ENCODE assay signal across 12 cellular contexts in genomic region chr12:10719482-10719881, GRCh38. TPM values are rescaled to one million over a fixed set of nuclear protein-coding genes. Genes with fewer than 3 reads are reported as not detected.
DNase-seq lines count a peak whose midpoint lies in the region; ATAC-seq and TF ChIP-seq lines count a peak whose summit lies in the region.
"Had no signal": no experiment of that assay in that cellular context is flagged by ENCODE, and none has a peak within 500 bp of the region (broad histone marks: within the 10 kb centered on the region; RNA-seq: fewer than 3 reads in every experiment).

No MANE protein-coding gene starts in this region.

- DNase-seq in HFFc6: no peak
- no peak for DNase-seq in adipocyte (ENCODE audit: low read depth)
- no peak for DNase-seq in RPMI8226
- DNase-seq in dorsolateral prefrontal cortex: no peak
- DNase-seq in activated T-helper 2 cell treated with anti-CD3 and anti-CD28 coated beads, Interferon-gamma antibody, Interleukin-2, Interleukin-4, amounts not matched to agents 10 μg/mL and 5 μg/mL and 100 μg/mL, durations not matched to agents 14 hours and 24 hours and 36 hours (ENCODE audit: low spot score): no peak
- no peak for DNase-seq in activated naive CD4-positive, alpha-beta T cell treated with anti-CD3 and anti-CD28 coated beads, Interleukin-2, amount 50 U/mL, for 16 hours
- DNase-seq: activated CD4-positive, alpha-beta T cell treated with anti-CD3 and anti-CD28 coated beads for 48 hours; activated naive CD8-positive, alpha-beta T cell treated with anti-CD3 and anti-CD28 coated beads for 36 hours; MM.1S; NCI-H510A treated with DMSO at 0.1 percent for 48 hours had no signal

- peak overlapping the region; percentile 90 for H3K4me3 ChIP-seq in adipocyte (ENCODE audit: low read length)
- H3K4me3 ChIP-seq in gastroesophageal sphincter: no peak overlapping the region
- peak overlapping the region; percentile 29 for H3K4me3 ChIP-seq in skeletal muscle satellite cell (ENCODE audit: low read length)
- H3K4me3 ChIP-seq in dorsolateral prefrontal cortex: peak overlapping the region in 5 of 59 donors; percentile 5 to 83 (median 77)

- 0 out of 2 replicates have a peak overlapping the region, but pooled peaks have one; percentile 61 for H3K27ac Mint-ChIP-seq in HFFc6
- H3K27ac Mint-ChIP-seq in activated T-helper 2 cell treated with anti-CD3 and anti-CD28 coated beads, Interferon-gamma antibody, Interleukin-2, Interleukin-4, amounts not matched to agents 10 μg/mL and 5 μg/mL and 100 μg/mL, durations not matched to agents 14 hours and 24 hours and 36 hours: no peak overlapping the region
- H3K27ac Mint-ChIP-seq: activated naive CD8-positive, alpha-beta T cell treated with anti-CD3 and anti-CD28 coated beads for 36 hours had no signal

- H3K9ac ChIP-seq in adipocyte (ENCODE audit: low read length) (peak overlapping the region; percentile 94), skeletal muscle satellite cell (ENCODE audit: low read depth, low read length) (no peak overlapping the region)

- peaks cover 15% of the 10 kb centered on the region for H3K36me3 ChIP-seq in adipocyte (ENCODE audit: control insufficient read depth, insufficient read depth, low read length, severe bottlenecking)
- H3K36me3 ChIP-seq in gastroesophageal sphincter: peaks cover 0 to 17% of the 10 kb centered on the region in 2 donors
- peaks cover 5% of the 10 kb centered on the region for H3K36me3 ChIP-seq in skeletal muscle satellite cell (ENCODE audit: insufficient read depth, low read length)

- no peak for TF ChIP-seq CTCF in HFFc6 (IDR thresholded peaks at IDR 0.05)
- no peak for TF ChIP-seq CTCF in gastroesophageal sphincter (IDR thresholded peaks at IDR 0.05)
- no peak for TF ChIP-seq CTCF in dorsolateral prefrontal cortex (IDR thresholded peaks at IDR 0.05 in 54 of 56, conservative IDR thresholded peaks at IDR 0.05 in 2 of 56; ENCODE audit: low read depth in 1 of 56, partially characterized antibody in 56 of 56)

- no peak for TF ChIP-seq EP300 in gastroesophageal sphincter (IDR thresholded peaks at IDR 0.05)

- H3K27ac ChIP-seq in gastroesophageal sphincter (peak overlapping the region in 3 of 4 donors; percentile 28 to 99 (median 99)), dorsolateral prefrontal cortex (peak overlapping the region in 3 of 59 donors; percentile 1 to 54 (median 27))

- H3K4me1 ChIP-seq in adipocyte (ENCODE audit: control insufficient read depth, insufficient read depth, low read length): peaks cover 62% of the 10 kb centered on the region
- peaks cover 4 to 69% (median 33%) of the 10 kb centered on the region in 3 donors for H3K4me1 ChIP-seq in gastroesophageal sphincter
- H3K4me1 ChIP-seq in skeletal muscle satellite cell (ENCODE audit: control insufficient read depth, insufficient read depth, low read length): peaks cover 65% of the 10 kb centered on the region

- intact Hi-C loops in dorsolateral prefrontal cortex (cut with DNase I): no loop called here
- intact Hi-C loops in activated T-helper 2 cell treated with anti-CD3 and anti-CD28 coated beads, Interferon-gamma antibody, Interleukin-2, Interleukin-4, amounts not matched to agents 10 μg/mL and 5 μg/mL and 100 μg/mL, durations not matched to agents 14 hours and 24 hours and 36 hours (cut with micrococcal nuclease): no loop called here

- H3K27me3 ChIP-seq in adipocyte (replicated peaks; ENCODE audit: control insufficient read depth, insufficient read depth, low read length) (no peaks in the 10 kb centered on the region), gastroesophageal sphincter (no peaks in the 10 kb centered on the region), skeletal muscle satellite cell (ENCODE audit: control insufficient read depth, insufficient read depth, low read length) (no peaks in the 10 kb centered on the region), dorsolateral prefrontal cortex (peaks cover 0 to 18% (median 0%) of the 10 kb centered on the region in 45 donors)

- H3K4me3 Mint-ChIP-seq in HFFc6: peak overlapping the region; percentile 78
- no peak overlapping the region for H3K4me3 Mint-ChIP-seq in activated T-helper 2 cell treated with anti-CD3 and anti-CD28 coated beads, Interferon-gamma antibody, Interleukin-2, Interleukin-4, amounts not matched to agents 10 μg/mL and 5 μg/mL and 100 μg/mL, durations not matched to agents 14 hours and 24 hours and 36 hours (ENCODE audit: low read depth)

- peaks cover 72% of the 10 kb centered on the region for H3K4me1 Mint-ChIP-seq in HFFc6 (ENCODE audit: low read depth)
- H3K4me1 Mint-ChIP-seq in activated T-helper 2 cell treated with anti-CD3 and anti-CD28 coated beads, Interferon-gamma antibody, Interleukin-2, Interleukin-4, amounts not matched to agents 10 μg/mL and 5 μg/mL and 100 μg/mL, durations not matched to agents 14 hours and 24 hours and 36 hours (ENCODE audit: low read depth): peaks cover 60% of the 10 kb centered on the region

- H3K9me3 ChIP-seq in adipocyte (ENCODE audit: control insufficient read depth, low read length): no peaks in the 10 kb centered on the region
- no peaks in the 10 kb centered on the region for H3K9me3 ChIP-seq in gastroesophageal sphincter
- no peaks in the 10 kb centered on the region for H3K9me3 ChIP-seq in skeletal muscle satellite cell (replicated peaks; ENCODE audit: low read length)

- ATAC-seq in gastroesophageal sphincter: no peak

- peaks cover 8% of the 10 kb centered on the region for H3K27me3 Mint-ChIP-seq in HFFc6 (ENCODE audit: insufficient read depth)
- peaks cover 10% of the 10 kb centered on the region for H3K27me3 Mint-ChIP-seq in activated T-helper 2 cell treated with anti-CD3 and anti-CD28 coated beads, Interferon-gamma antibody, Interleukin-2, Interleukin-4, amounts not matched to agents 10 μg/mL and 5 μg/mL and 100 μg/mL, durations not matched to agents 14 hours and 24 hours and 36 hours (ENCODE audit: low read depth)

- 49 to 76% methylated on average over 4 of the region's 4 CpGs for WGBS in gastroesophageal sphincter (ENCODE audit: low coverage in 1 of 2), 2 donors

- no peaks in the 10 kb centered on the region; the same call in 1 of the 2 replicates for H3K9me3 Mint-ChIP-seq in HFFc6
- H3K9me3 Mint-ChIP-seq in activated T-helper 2 cell treated with anti-CD3 and anti-CD28 coated beads, Interferon-gamma antibody, Interleukin-2, Interleukin-4, amounts not matched to agents 10 μg/mL and 5 μg/mL and 100 μg/mL, durations not matched to agents 14 hours and 24 hours and 36 hours: no peaks in the 10 kb centered on the region
- H3K9me3 Mint-ChIP-seq: activated naive CD8-positive, alpha-beta T cell treated with anti-CD3 and anti-CD28 coated beads for 36 hours had no signal

- TF ChIP-seq POLR2A in gastroesophageal sphincter (IDR thresholded peaks at IDR 0.05): no peak

- H3K4me2 ChIP-seq in skeletal muscle satellite cell (ENCODE audit: low read length): peak overlapping the region; percentile 85

- H3K36me3 Mint-ChIP-seq in HFFc6 (ENCODE audit: low read depth): peaks cover 12% of the 10 kb centered on the region
- peaks cover 34% of the 10 kb centered on the region for H3K36me3 Mint-ChIP-seq in activated T-helper 2 cell treated with anti-CD3 and anti-CD28 coated beads, Interferon-gamma antibody, Interleukin-2, Interleukin-4, amounts not matched to agents 10 μg/mL and 5 μg/mL and 100 μg/mL, durations not matched to agents 14 hours and 24 hours and 36 hours (ENCODE audit: low read depth)

RNA-seq across cellular contexts. Expression of gene YBX3, which starts 3.6 kb away (rescaled TPM):
- total RNA-seq in HFFc6 (2021; fragmentation: NEBNext Ultra II Directional; extraction: Animal tissue kit (Norgen Biotek cat#: 25700)): 100 to 1,000 TPM; 202 to 251 (median 218) TPM
- total RNA-seq in gastroesophageal sphincter: 100 to 1,000 TPM; 283 to 649 (median 523) TPM
- total RNA-seq in skeletal muscle satellite cell (2012; rRNA removed): 178 and 210 TPM in 2 replicates
- 100 to 1,000 TPM in 15 of 120 experiments, 10 to 100 TPM in 105; 12.9 to 192 (median 45.7) TPM for total RNA-seq in dorsolateral prefrontal cortex
- 146 and 150 TPM in 2 replicates for total RNA-seq in activated T-helper 2 cell treated with anti-CD3 and anti-CD28 coated beads, Interferon-gamma antibody, Interleukin-2, Interleukin-4, amounts not matched to agents 10 μg/mL and 5 μg/mL and 100 μg/mL, durations not matched to agents 14 hours and 24 hours and 36 hours

RNA-seq across cellular contexts. Expression of gene STYK1, which starts 45.6 kb away (rescaled TPM):
- total RNA-seq in HFFc6 (2021; fragmentation: NEBNext Ultra II Directional; extraction: Animal tissue kit (Norgen Biotek cat#: 25700)): 1 to 10 TPM; 1.1 to 3.0 (median 1.8) TPM
- under 1 TPM in 3 of 4 donors, not detected in 1; 0.40 to 0.77 (median 0.62) TPM for total RNA-seq in gastroesophageal sphincter
- 0.66 and 0.76 TPM in 2 replicates for total RNA-seq in skeletal muscle satellite cell (2012; rRNA removed)
- total RNA-seq in dorsolateral prefrontal cortex: 10 to 100 TPM in 62 of 120 experiments, 1 to 10 TPM in 58; 2.7 to 23.2 (median 10.2) TPM
- total RNA-seq in activated T-helper 2 cell treated with anti-CD3 and anti-CD28 coated beads, Interferon-gamma antibody, Interleukin-2, Interleukin-4, amounts not matched to agents 10 μg/mL and 5 μg/mL and 100 μg/mL, durations not matched to agents 14 hours and 24 hours and 36 hours: not detected in 2 replicates

Comparison
In these comparisons a context has a peak if more than half of its experiments do, and no peak if none do; other contexts are left out.
1. H3K4me3 ChIP-seq: peak in adipocyte (single experiment) and skeletal muscle satellite cell (single experiment); none in gastroesophageal sphincter (0 of 2).